ENCODE assay signal across 9 cellular contexts in the genomic region with DNA sequence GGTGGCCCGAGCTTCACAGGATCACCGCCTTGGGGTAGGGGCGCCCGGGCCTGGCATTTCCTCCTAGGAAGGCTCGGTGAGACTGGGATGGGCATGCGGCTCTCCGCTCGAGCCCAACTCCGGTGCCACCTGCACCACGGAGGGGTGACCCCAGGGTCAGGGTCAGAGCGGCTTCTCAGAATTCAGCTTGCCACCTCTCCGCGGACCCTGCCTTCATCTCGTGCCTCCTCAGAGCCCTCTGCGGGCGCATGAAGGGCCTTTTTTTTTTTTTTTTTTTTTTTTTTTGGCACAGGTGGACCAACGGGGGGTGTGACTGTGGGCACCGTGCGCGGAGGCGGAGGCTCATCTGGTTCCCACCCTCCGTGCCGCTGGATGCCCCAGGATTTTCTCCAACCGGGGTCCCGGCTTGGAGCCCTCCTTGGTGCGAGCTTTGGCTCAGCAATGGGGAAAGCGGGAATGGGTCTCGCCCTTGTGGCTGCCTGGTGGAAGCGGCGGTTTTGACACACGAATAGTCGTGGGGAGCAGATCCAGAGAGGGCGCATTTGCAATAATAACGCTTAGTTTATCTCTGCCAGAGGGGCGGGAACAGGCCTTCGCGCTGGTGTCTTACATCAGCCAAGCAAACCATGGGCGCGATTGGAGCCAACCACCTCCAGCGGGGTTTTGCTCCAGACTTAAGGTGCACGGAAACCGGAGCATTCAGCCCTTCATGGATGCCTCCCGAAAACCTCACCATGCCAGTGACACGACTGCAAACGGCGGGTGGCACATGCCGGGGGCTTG. TPM values are rescaled to one million over a fixed set of nuclear protein-coding genes. Genes with fewer than 3 reads are reported as not detected.
A peak's percentile ranks its signal among the peaks of the same experiment; 100 is the strongest.
DNase-seq lines count a peak whose midpoint lies in the region; ATAC-seq and TF ChIP-seq lines count a peak whose summit lies in the region.
"Had no signal": no experiment of that assay in that cellular context is flagged by ENCODE, and none has a peak within 500 bp of the region (broad histone marks: within the 10 kb centered on the region; RNA-seq: fewer than 3 reads in every experiment).

No MANE protein-coding gene starts in this region.

- peaks cover 7% of the 10 kb centered on the region for H3K4me1 Mint-ChIP-seq in activated T-helper 17 cell treated with anti-CD3 and anti-CD28 coated beads, Interleukin-2, amount 50 U/mL, for 72 hours

- H3K36me3 ChIP-seq in body of pancreas (replicated peaks in 1 of 2; ENCODE audit: insufficient read depth in 1 of 2, low read depth in 2 of 2) = no peaks in the 10 kb centered on the region
- H3K36me3 ChIP-seq in skeletal muscle satellite cell (ENCODE audit: insufficient read depth, low read length) = peaks cover 6% of the 10 kb centered on the region

- H3K9me3 Mint-ChIP-seq in activated T-helper 17 cell treated with anti-CD3 and anti-CD28 coated beads, Interleukin-2, amount 50 U/mL, for 72 hours = no peaks in the 10 kb centered on the region

- peak overlapping the region; percentile 44 to 96 for H3K4me3 ChIP-seq in body of pancreas
- H3K4me3 ChIP-seq in skeletal muscle satellite cell (ENCODE audit: low read length) = peak overlapping the region; percentile 99

- H3K27ac ChIP-seq in body of pancreas = peak overlapping the region; percentile 98 to 100 (median 98)

- H3K4me1 ChIP-seq in body of pancreas = peaks cover 36% of the 10 kb centered on the region
- H3K4me1 ChIP-seq in skeletal muscle satellite cell (ENCODE audit: control insufficient read depth, insufficient read depth, low read length) = peaks cover 27% of the 10 kb centered on the region

- TF ChIP-seq CTCF in body of pancreas (IDR thresholded peaks at IDR 0.05) = peak in 2 of 7 experiments; percentile 13 to 14

- ATAC-seq in body of pancreas (no peak), GM21360 (IDR thresholded peaks at IDR 0.05; ENCODE audit: unreplicated experiment) (no peak)
- no peak for ATAC-seq in activated T-helper 17 cell treated with anti-CD3 and anti-CD28 coated beads, Interleukin-2, amount 50 U/mL, for 72 hours (replicated peaks)

- H3K4me3 Mint-ChIP-seq in activated T-helper 17 cell treated with anti-CD3 and anti-CD28 coated beads, Interleukin-2, amount 50 U/mL, for 72 hours = no peak overlapping the region
- H3K4me3 Mint-ChIP-seq: activated T-cell treated with anti-CD3 and anti-CD28 coated beads, Interleukin-2, amount 50 U/mL, for 4 hours had no signal

- H3K27ac Mint-ChIP-seq in activated T-helper 17 cell treated with anti-CD3 and anti-CD28 coated beads, Interleukin-2, amount 50 U/mL, for 72 hours = no peak overlapping the region

- WGBS in body of pancreas, 2 donors = 1 to 5% methylated on average over 21 to 47 of the region's 47 CpGs

- no peak for TF ChIP-seq POLR2A in body of pancreas (IDR thresholded peaks at IDR 0.05)

- H3K27me3 ChIP-seq in body of pancreas (no peaks in the 10 kb centered on the region), skeletal muscle satellite cell (ENCODE audit: control insufficient read depth, insufficient read depth, low read length) (no peaks in the 10 kb centered on the region)

- peak overlapping the region; percentile 100 for H3K9ac ChIP-seq in skeletal muscle satellite cell (ENCODE audit: low read depth, low read length)

- H3K27me3 Mint-ChIP-seq in activated T-helper 17 cell treated with anti-CD3 and anti-CD28 coated beads, Interleukin-2, amount 50 U/mL, for 72 hours = peaks cover 57% of the 10 kb centered on the region

- intact Hi-C loops in body of pancreas (cut with DNase I) = no loop called here

- H3K9me3 ChIP-seq in body of pancreas (no peaks in the 10 kb centered on the region), skeletal muscle satellite cell (replicated peaks; ENCODE audit: low read length) (no peaks in the 10 kb centered on the region)

- DNase-seq in activated CD4-positive, alpha-beta T cell treated with anti-CD3 and anti-CD28 coated beads for 48 hours = peak; percentile 39
- DNase-seq in activated CD4-positive, alpha-beta T cell treated with anti-CD3 and anti-CD28 coated beads for 4 hours = no peak
- DNase-seq in NCI-H2171 treated with DMSO at 0.1 percent for 48 hours (lab: John Stamatoyannopoulos, UW) (peak; percentile 88), body of pancreas (peak; percentile 65 to 79 (median 74)), iPS-NIHi7 (ENCODE audit: extremely low spot score) (peak; percentile 11)
- DNase-seq: activated T-cell treated with anti-CD3 and anti-CD28 coated beads, Interleukin-2, amount 50 U/mL, for 4 hours had no signal

- H3K36me3 Mint-ChIP-seq in activated T-helper 17 cell treated with anti-CD3 and anti-CD28 coated beads, Interleukin-2, amount 50 U/mL, for 72 hours (ENCODE audit: low read depth) = peaks cover 6% of the 10 kb centered on the region

- peak overlapping the region; percentile 99 for H3K4me2 ChIP-seq in skeletal muscle satellite cell (ENCODE audit: low read length)

RNA-seq across cellular contexts. Expression of gene TNRC18, which starts 5.0 kb away (rescaled TPM):
- 100 to 1,000 TPM in 1 of 2 donors, 10 to 100 TPM in 1; 87.9 to 201 TPM for total RNA-seq in body of pancreas
- 40.8 and 49.7 TPM in 2 replicates for total RNA-seq in skeletal muscle satellite cell (2012; rRNA removed)
- total RNA-seq in activated T-helper 17 cell treated with anti-CD3 and anti-CD28 coated beads, Interleukin-2, amount 50 U/mL, for 72 hours = 10 to 100 TPM; 46.3 to 49.2 TPM

Comparison
In these comparisons a context has a peak if more than half of its experiments do, and no peak if none do; other contexts are left out.
1. DNase-seq: peak in activated CD4-positive, alpha-beta T cell treated with anti-CD3 and anti-CD28 coated beads for 48 hours (single experiment), NCI-H2171 treated with DMSO at 0.1 percent for 48 hours (single experiment), body of pancreas (4 of 4) and iPS-NIHi7 (single experiment); none in activated CD4-positive, alpha-beta T cell treated with anti-CD3 and anti-CD28 coated beads for 4 hours (0 of 2).